ENCODE assay signal across 8 cellular contexts in genomic region chr2:102063360-102063947, GRCh38.
DNase-seq lines count a peak whose midpoint lies in the region; ATAC-seq lines count a peak whose summit lies in the region.

No MANE protein-coding gene starts in this region.

- peak overlapping the region; percentile 69 to 73 for H3K27ac Mint-ChIP-seq in natural killer cell treated with Interleukin-12 subunit alpha and Interleukin-12 subunit beta and Interleukin-15 and Interleukin-18, amount 100 ng/mL, for 72 hours

- H3K27me3 Mint-ChIP-seq in natural killer cell treated with Interleukin-12 subunit alpha and Interleukin-12 subunit beta and Interleukin-15 and Interleukin-18, amount 100 ng/mL, for 72 hours = peaks cover 23 to 26% of the 10 kb centered on the region in 2 donors

- H3K4me3 Mint-ChIP-seq in natural killer cell treated with Interleukin-12 subunit alpha and Interleukin-12 subunit beta and Interleukin-15 and Interleukin-18, amount 100 ng/mL, for 72 hours = peak overlapping the region; percentile 49

- DNase-seq in Ammon's horn (ENCODE audit: low spot score) (peak; percentile 31), OCI-M1 (lab: John Stamatoyannopoulos, UW) (peak; percentile 62), epithelial cell of prostate (ENCODE audit: low read depth, low spot score) (no peak), NCI-H2227 (lab: John Stamatoyannopoulos, UW; ENCODE audit: unreplicated experiment) (no peak), NCI-H1048 (lab: John Stamatoyannopoulos, UW) (no peak)
- DNase-seq in natural killer cell treated with Interleukin-12 subunit alpha and Interleukin-12 subunit beta and Interleukin-15 and Interleukin-18, amount 100 ng/mL, for 72 hours (ENCODE audit: low spot score) = no peak

- H3K9me3 Mint-ChIP-seq in natural killer cell treated with Interleukin-12 subunit alpha and Interleukin-12 subunit beta and Interleukin-15 and Interleukin-18, amount 100 ng/mL, for 72 hours = peaks cover 3% of the 10 kb centered on the region

- peak overlapping the region; percentile 62 for H3K27ac ChIP-seq in epithelial cell of prostate

- ATAC-seq in natural killer cell treated with Interleukin-12 subunit alpha and Interleukin-12 subunit beta and Interleukin-15 and Interleukin-18, amount 100 ng/mL, for 72 hours = no peak
- ATAC-seq in GM18517 (IDR thresholded peaks at IDR 0.05; ENCODE audit: unreplicated experiment) (no peak), HG03108 (IDR thresholded peaks at IDR 0.05; ENCODE audit: unreplicated experiment) (no peak)

- H3K4me1 Mint-ChIP-seq in natural killer cell treated with Interleukin-12 subunit alpha and Interleukin-12 subunit beta and Interleukin-15 and Interleukin-18, amount 100 ng/mL, for 72 hours (ENCODE audit: low read depth in 2 of 2) = peaks cover 29 to 45% of the 10 kb centered on the region in 2 donors

- no peaks in the 10 kb centered on the region for H3K36me3 Mint-ChIP-seq in natural killer cell treated with Interleukin-12 subunit alpha and Interleukin-12 subunit beta and Interleukin-15 and Interleukin-18, amount 100 ng/mL, for 72 hours

Comparison
In these comparisons a context has a peak if more than half of its experiments do, and no peak if none do; other contexts are left out.
1. DNase-seq: peak in Ammon's horn (single experiment) and OCI-M1 (single experiment); none in epithelial cell of prostate (single experiment), natural killer cell treated with Interleukin-12 subunit alpha and Interleukin-12 subunit beta and Interleukin-15 and Interleukin-18, amount 100 ng/mL, for 72 hours (single experiment), NCI-H2227 (single experiment) and NCI-H1048 (single experiment).